ENCODE assay signal across 9 cellular contexts in the genomic region with DNA sequence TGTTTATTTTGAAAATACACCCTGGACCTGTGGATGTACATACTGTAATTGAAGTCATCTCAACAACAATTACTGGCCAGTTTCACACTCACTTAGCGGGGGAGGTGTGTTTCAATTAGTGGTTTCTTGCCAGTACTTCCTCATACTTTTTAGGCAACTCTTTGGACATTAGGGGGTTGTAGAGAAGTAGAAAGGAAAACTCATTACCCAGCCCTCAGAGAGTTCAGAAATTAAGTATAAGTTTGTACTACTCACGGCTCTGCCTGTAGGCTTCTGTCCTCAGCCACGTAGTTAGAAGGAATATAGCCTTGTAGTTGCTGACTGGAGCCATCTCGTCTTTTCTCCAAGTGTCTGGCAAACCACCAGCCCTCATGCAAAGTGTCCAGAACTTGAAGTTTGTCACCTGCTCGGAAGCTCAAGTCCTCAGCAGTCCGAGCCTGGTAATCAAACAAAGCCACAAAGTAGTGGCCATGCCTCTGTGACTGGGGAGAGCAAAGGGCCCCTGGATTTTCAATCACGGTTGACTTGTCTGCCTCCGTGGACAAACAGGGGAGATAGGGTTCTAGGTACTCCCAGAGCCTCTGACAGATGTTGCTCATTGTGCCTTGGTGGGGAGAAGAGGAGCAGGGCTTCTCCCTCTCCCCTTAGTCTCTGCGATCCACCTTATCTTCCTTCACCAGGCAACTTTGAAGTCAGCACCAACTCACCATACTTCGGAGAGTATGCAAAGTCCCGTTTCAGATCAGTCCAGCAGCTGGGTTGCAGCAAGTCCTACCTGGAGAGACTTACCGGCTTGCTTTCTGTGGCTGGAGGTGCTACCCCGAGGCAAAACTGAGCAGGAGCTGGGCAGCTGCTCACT. TPM values are rescaled to one million over a fixed set of nuclear protein-coding genes. Genes with fewer than 3 reads are reported as not detected.
DNase-seq lines count a peak whose midpoint lies in the region; ATAC-seq and TF ChIP-seq lines count a peak whose summit lies in the region.
"Had no signal": no experiment of that assay in that cellular context is flagged by ENCODE, and none has a peak within 500 bp of the region (broad histone marks: within the 10 kb centered on the region; RNA-seq: fewer than 3 reads in every experiment).

No MANE protein-coding gene starts in this region.

- no peak for DNase-seq in breast epithelium (ENCODE audit: low spot score in 2 of 2)
- DNase-seq in osteocyte (ENCODE audit: extremely low spot score, unreplicated experiment): no peak
- DNase-seq in stimulated activated naive CD4-positive, alpha-beta T cell treated with Interleukin-2 at 50 U/mL for 16 hours (lab: John Stamatoyannopoulos, UW): no peak
- DNase-seq in G401 (ENCODE audit: low spot score): no peak
- DNase-seq in stimulated activated CD4-positive, alpha-beta T cell treated with anti-CD3 and anti-CD28 coated beads, Interleukin-2, amount 100 ng/mL, for 48 hours: no peak
- DNase-seq: DND-41 had no signal

- in situ Hi-C loops in G401 (cut with HindIII; ENCODE audit: low sequenced_read_pairs): no loop called here

- no peaks in the 10 kb centered on the region for H3K36me3 ChIP-seq in breast epithelium

- no peaks in the 10 kb centered on the region for H3K9me3 Mint-ChIP-seq in osteocyte (ENCODE audit: unreplicated experiment)

- no peaks in the 10 kb centered on the region for H3K27me3 Mint-ChIP-seq in osteocyte (ENCODE audit: unreplicated experiment)

- H3K9me3 ChIP-seq in breast epithelium: no peaks in the 10 kb centered on the region

- H3K27me3 ChIP-seq in breast epithelium: no peaks in the 10 kb centered on the region

- H3K36me3 Mint-ChIP-seq in osteocyte (ENCODE audit: unreplicated experiment): no peaks in the 10 kb centered on the region

- TF ChIP-seq CTCF in 22Rv1 (IDR thresholded peaks at IDR 0.05) (no peak), breast epithelium (IDR thresholded peaks at IDR 0.05) (no peak), osteocyte (IDR thresholded peaks at IDR 0.05) (no peak)

- intact Hi-C loops in breast epithelium (cut with DNase I; ENCODE audit: low total_unique reads): no loop called here

- H3K4me1 ChIP-seq in breast epithelium: peaks cover 0 to 5% of the 10 kb centered on the region in 2 donors

- peak overlapping the region; percentile 39 to 68 (median 56) for H3K4me3 ChIP-seq in breast epithelium

- TF ChIP-seq POLR2A in breast epithelium (IDR thresholded peaks at IDR 0.05): no peak

- H3K27ac Mint-ChIP-seq in osteocyte (ENCODE audit: unreplicated experiment): peak overlapping the region; percentile 66

- peaks cover 7% of the 10 kb centered on the region for H3K4me1 Mint-ChIP-seq in osteocyte (ENCODE audit: unreplicated experiment)

- no peak overlapping the region for H3K4me3 Mint-ChIP-seq in osteocyte (ENCODE audit: unreplicated experiment)

- peak overlapping the region; percentile 87 for H3K27ac ChIP-seq in 22Rv1
- peak overlapping the region; percentile 84 to 92 for H3K27ac ChIP-seq in breast epithelium

- ATAC-seq in GM19438 (IDR thresholded peaks at IDR 0.05; ENCODE audit: low read depth, unreplicated experiment) (peak; percentile 70), HG03565 (IDR thresholded peaks at IDR 0.05; ENCODE audit: unreplicated experiment) (peak; percentile 88)

RNA-seq across cellular contexts. Expression of a gene that starts 0.7 kb away (rescaled TPM):
- 10 to 100 TPM in 1 of 3 donors, 1 to 10 TPM in 1, under 1 TPM in 1; 0.64 to 10.5 (median 5.9) TPM for total RNA-seq in breast epithelium
- total RNA-seq in osteocyte: 0.03 and 0.05 TPM in 2 replicates
- 0.14 TPM in 1 of 2 replicates, not detected in the other for total RNA-seq in G401 (2014; rRNA removed; shearing (Covaris generic))

RNA-seq across cellular contexts. Expression of a gene that starts 40.7 kb away (rescaled TPM):
- total RNA-seq in breast epithelium (10 to 100 TPM; 11.2 to 13.3 (median 11.8) TPM), osteocyte (16.0 TPM in 2 replicates)
- total RNA-seq in G401 (2014; rRNA removed; shearing (Covaris generic)): 8.4 and 13.5 TPM in 2 replicates
